Comparison of ENCODE assay signal across 9 cellular contexts in genomic region chr3:127475364-127475763, GRCh38.
"Had no signal": no experiment of that assay in that cellular context is flagged by ENCODE, and none has a peak within 500 bp of the region (broad histone marks: within the 10 kb centered on the region; RNA-seq: fewer than 3 reads in every experiment).

No MANE protein-coding gene starts in this region.

- DNase-seq: GM23248, GOT3, H7, KBM-7 had no signal

- ATAC-seq: HCT116, HepG2 had no signal

- H3K9me3 ChIP-seq: HAP-1 had no signal

- H3K4me1 ChIP-seq: HAP-1 had no signal

- H3K36me3 ChIP-seq: HAP-1 had no signal

- H3K4me3 ChIP-seq: GM23248, HAP-1 had no signal

- H3K27ac ChIP-seq: GM23248, HL-60, KMS-11 had no signal
